Comparison of ENCODE assay signal across 1 cellular context in the genomic region with DNA sequence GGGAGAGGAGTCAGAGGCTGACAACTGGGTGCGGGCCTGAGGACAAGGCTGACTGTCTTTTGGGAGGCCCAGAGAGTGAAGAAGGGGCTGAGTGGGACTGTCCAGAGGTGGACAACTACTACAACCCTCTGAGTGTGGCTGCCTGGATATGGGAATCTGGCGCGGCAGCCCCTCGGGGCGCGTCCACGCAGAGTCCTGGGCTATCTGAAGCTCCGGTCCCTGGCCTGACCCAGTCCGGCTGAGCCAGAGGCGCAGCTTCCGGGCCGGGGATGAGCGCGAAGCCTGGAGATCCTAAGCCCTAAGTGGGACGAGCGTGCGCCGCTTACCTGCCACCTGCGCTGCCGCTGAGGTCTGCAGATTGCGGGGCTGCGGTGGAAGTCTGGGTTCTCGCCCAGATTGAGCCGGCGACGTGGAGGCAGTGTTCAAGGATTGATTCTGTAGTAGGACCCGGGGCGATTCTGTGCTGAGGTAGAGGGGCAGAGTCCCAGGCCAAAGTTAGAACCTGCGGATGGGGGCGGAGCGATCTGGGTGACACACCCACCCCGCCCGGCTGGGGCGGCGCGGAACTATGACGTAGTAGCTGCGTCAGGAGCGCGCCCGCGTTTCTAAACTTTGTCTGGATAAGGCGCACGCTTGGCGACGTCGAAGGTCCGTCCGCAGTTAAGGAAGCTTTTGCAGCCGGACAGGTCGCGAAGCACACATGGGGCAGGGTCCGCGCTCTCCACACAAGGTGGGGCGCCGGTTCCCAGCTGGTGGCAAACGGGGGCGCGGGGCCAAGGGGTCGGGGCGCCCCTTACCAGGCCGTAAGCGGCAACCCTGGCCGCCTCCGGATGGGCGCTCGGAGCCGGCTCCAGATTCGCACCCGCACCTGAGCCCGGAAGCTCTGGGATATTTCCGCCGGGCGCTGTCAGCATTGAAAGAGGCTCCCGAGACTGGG.
TF ChIP-seq lines count a peak whose summit lies in the region.

A gene (minus strand): TSS at position 526 of the 937 bp plus-strand sequence. CDS start 674 bp downstream, outside the sequence.
A gene with protein sequence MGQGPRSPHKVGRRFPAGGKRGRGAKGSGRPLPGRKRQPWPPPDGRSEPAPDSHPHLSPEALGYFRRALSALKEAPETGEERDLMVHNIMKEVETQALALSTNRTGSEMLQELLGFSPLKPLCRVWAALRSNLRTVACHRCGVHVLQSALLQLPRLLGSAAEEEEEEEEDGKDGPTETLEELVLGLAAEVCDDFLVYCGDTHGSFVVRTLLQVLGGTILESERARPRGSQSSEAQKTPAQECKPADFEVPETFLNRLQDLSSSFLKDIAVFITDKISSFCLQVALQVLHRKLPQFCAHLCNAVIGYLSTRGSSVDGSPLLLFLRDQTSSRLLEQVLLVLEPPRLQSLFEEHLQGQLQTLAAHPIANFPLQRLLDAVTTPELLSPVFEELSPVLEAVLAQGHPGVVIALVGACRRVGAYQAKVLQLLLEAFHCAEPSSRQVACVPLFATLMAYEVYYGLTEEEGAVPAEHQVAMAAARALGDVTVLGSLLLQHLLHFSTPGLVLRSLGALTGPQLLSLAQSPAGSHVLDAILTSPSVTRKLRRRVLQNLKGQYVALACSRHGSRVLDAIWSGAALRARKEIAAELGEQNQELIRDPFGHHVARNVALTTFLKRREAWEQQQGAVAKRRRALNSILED (plus strand): TSS at position 596 of the 937 bp plus-strand sequence. CDS start 105 bp downstream, at position 701.

TF ChIP-seq in HEK293, 187 proteins besides CTCF, POLR2A, EP300 and RAD21 (continued from another document and continues in another):
- TF ChIP-seq, protein P1, sequence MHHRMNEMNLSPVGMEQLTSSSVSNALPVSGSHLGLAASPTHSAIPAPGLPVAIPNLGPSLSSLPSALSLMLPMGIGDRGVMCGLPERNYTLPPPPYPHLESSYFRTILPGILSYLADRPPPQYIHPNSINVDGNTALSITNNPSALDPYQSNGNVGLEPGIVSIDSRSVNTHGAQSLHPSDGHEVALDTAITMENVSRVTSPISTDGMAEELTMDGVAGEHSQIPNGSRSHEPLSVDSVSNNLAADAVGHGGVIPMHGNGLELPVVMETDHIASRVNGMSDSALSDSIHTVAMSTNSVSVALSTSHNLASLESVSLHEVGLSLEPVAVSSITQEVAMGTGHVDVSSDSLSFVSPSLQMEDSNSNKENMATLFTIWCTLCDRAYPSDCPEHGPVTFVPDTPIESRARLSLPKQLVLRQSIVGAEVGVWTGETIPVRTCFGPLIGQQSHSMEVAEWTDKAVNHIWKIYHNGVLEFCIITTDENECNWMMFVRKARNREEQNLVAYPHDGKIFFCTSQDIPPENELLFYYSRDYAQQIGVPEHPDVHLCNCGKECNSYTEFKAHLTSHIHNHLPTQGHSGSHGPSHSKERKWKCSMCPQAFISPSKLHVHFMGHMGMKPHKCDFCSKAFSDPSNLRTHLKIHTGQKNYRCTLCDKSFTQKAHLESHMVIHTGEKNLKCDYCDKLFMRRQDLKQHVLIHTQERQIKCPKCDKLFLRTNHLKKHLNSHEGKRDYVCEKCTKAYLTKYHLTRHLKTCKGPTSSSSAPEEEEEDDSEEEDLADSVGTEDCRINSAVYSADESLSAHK (tag by site-specific recombination; IDR thresholded peaks at IDR 0.05): no peak
- TF ChIP-seq ZNF660 (tag by site-specific recombination; IDR thresholded peaks at IDR 0.05) (no peak), YY2 (tag by site-specific recombination; IDR thresholded peaks at IDR 0.05) (no peak), MEIS1 (CRISPR knock-in tag; IDR thresholded peaks at IDR 0.05; ENCODE audit: borderline replicate concordance) (no peak), ZNF157 (tag by site-specific recombination; IDR thresholded peaks at IDR 0.05) (no peak), IKZF3 (tag by site-specific recombination; IDR thresholded peaks at IDR 0.05) (no peak), MYNN (tag by site-specific recombination; IDR thresholded peaks at IDR 0.05; ENCODE audit: borderline replicate concordance) (no peak), ZNF121 (tag by site-specific recombination; IDR thresholded peaks at IDR 0.05) (no peak), ZNF221 (tag by site-specific recombination; IDR thresholded peaks at IDR 0.05; ENCODE audit: borderline replicate concordance) (no peak), ZNF19 (tag by site-specific recombination; IDR thresholded peaks at IDR 0.05; ENCODE audit: low read depth) (no peak), ZBTB48 (tag by site-specific recombination; IDR thresholded peaks at IDR 0.05) (no peak), SP3 (tag by site-specific recombination; IDR thresholded peaks at IDR 0.05) (peak; percentile 89), ZNF140 (tag by site-specific recombination; IDR thresholded peaks at IDR 0.05) (no peak), MZF1 (tag by site-specific recombination; IDR thresholded peaks at IDR 0.05; ENCODE audit: borderline replicate concordance) (no peak), ZNF600 (tag by site-specific recombination; IDR thresholded peaks at IDR 0.05) (peak; percentile 79), ZBTB21 (tag by site-specific recombination; IDR thresholded peaks at IDR 0.05) (peak; percentile 95), EGR2 (tag by site-specific recombination; IDR thresholded peaks at IDR 0.05; ENCODE audit: low read depth) (no peak), ZNF24 (tag by site-specific recombination; IDR thresholded peaks at IDR 0.05) (no peak), ZNF341 (tag by site-specific recombination; IDR thresholded peaks at IDR 0.05; ENCODE audit: low read depth) (no peak), SP2 (tag by site-specific recombination; IDR thresholded peaks at IDR 0.05) (peak; percentile 42), GLI2 (tag by site-specific recombination; IDR thresholded peaks at IDR 0.05; ENCODE audit: borderline replicate concordance, low read depth) (no peak), TCF7L2 (IDR thresholded peaks at IDR 0.05; ENCODE audit: borderline replicate concordance, low read depth, low read length) (no peak), ZNF776 (tag by site-specific recombination; IDR thresholded peaks at IDR 0.05; ENCODE audit: borderline replicate concordance) (no peak), ZNF843 (tag by site-specific recombination; IDR thresholded peaks at IDR 0.05) (no peak), TRIM28 (IDR thresholded peaks at IDR 0.05; ENCODE audit: borderline replicate concordance, low read length) (no peak), ZNF501 (tag by site-specific recombination; IDR thresholded peaks at IDR 0.05) (no peak), ZNF184 (tag by site-specific recombination; IDR thresholded peaks at IDR 0.05) (no peak), ZNF292 (tag by site-specific recombination; IDR thresholded peaks at IDR 0.05; ENCODE audit: borderline replicate concordance, low read depth) (no peak), ZNF391 (tag by site-specific recombination; IDR thresholded peaks at IDR 0.05; ENCODE audit: borderline replicate concordance, low read depth) (no peak), ZNF621 (tag by site-specific recombination; IDR thresholded peaks at IDR 0.05) (no peak), ZSCAN23 (tag by site-specific recombination; IDR thresholded peaks at IDR 0.05) (no peak), ZNF394 (tag by site-specific recombination; IDR thresholded peaks at IDR 0.05; ENCODE audit: borderline replicate concordance) (no peak), ZNF302 (tag by site-specific recombination; IDR thresholded peaks at IDR 0.05; ENCODE audit: low read depth) (no peak), BCL11A (tag by site-specific recombination; IDR thresholded peaks at IDR 0.05; ENCODE audit: low read depth) (no peak), ZNF624 (tag by site-specific recombination; IDR thresholded peaks at IDR 0.05) (no peak), ZSCAN16 (tag by site-specific recombination; IDR thresholded peaks at IDR 0.05) (no peak), RBAK (tag by site-specific recombination; IDR thresholded peaks at IDR 0.05) (no peak), KLF9 (tag by site-specific recombination; IDR thresholded peaks at IDR 0.05; ENCODE audit: low read depth) (peak; percentile 98), ZNF266 (tag by site-specific recombination; IDR thresholded peaks at IDR 0.05; ENCODE audit: low read depth) (no peak), ZNF423 (tag by site-specific recombination; IDR thresholded peaks at IDR 0.05) (no peak), ZNF37A (tag by site-specific recombination; IDR thresholded peaks at IDR 0.05) (no peak), ZFP37 (tag by site-specific recombination; IDR thresholded peaks at IDR 0.05) (no peak)
- TF ChIP-seq, protein P2, sequence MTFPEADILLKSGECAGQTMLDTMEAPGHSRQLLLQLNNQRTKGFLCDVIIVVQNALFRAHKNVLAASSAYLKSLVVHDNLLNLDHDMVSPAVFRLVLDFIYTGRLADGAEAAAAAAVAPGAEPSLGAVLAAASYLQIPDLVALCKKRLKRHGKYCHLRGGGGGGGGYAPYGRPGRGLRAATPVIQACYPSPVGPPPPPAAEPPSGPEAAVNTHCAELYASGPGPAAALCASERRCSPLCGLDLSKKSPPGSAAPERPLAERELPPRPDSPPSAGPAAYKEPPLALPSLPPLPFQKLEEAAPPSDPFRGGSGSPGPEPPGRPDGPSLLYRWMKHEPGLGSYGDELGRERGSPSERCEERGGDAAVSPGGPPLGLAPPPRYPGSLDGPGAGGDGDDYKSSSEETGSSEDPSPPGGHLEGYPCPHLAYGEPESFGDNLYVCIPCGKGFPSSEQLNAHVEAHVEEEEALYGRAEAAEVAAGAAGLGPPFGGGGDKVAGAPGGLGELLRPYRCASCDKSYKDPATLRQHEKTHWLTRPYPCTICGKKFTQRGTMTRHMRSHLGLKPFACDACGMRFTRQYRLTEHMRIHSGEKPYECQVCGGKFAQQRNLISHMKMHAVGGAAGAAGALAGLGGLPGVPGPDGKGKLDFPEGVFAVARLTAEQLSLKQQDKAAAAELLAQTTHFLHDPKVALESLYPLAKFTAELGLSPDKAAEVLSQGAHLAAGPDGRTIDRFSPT (tag by site-specific recombination; IDR thresholded peaks at IDR 0.05): no peak
- TF ChIP-seq, protein P3, sequence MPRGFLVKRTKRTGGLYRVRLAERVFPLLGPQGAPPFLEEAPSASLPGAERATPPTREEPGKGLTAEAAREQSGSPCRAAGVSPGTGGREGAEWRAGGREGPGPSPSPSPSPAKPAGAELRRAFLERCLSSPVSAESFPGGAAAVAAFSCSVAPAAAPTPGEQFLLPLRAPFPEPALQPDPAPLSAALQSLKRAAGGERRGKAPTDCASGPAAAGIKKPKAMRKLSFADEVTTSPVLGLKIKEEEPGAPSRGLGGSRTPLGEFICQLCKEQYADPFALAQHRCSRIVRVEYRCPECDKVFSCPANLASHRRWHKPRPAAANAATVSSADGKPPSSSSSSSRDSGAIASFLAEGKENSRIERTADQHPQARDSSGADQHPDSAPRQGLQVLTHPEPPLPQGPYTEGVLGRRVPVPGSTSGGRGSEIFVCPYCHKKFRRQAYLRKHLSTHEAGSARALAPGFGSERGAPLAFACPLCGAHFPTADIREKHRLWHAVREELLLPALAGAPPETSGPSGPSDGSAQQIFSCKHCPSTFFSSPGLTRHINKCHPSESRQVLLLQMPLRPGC (tag by site-specific recombination; IDR thresholded peaks at IDR 0.05): 0 out of 2 replicates have a peak, but pooled peaks have one; percentile 27
- TF ChIP-seq, protein P4, sequence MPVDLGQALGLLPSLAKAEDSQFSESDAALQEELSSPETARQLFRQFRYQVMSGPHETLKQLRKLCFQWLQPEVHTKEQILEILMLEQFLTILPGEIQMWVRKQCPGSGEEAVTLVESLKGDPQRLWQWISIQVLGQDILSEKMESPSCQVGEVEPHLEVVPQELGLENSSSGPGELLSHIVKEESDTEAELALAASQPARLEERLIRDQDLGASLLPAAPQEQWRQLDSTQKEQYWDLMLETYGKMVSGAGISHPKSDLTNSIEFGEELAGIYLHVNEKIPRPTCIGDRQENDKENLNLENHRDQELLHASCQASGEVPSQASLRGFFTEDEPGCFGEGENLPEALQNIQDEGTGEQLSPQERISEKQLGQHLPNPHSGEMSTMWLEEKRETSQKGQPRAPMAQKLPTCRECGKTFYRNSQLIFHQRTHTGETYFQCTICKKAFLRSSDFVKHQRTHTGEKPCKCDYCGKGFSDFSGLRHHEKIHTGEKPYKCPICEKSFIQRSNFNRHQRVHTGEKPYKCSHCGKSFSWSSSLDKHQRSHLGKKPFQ (tag by site-specific recombination; IDR thresholded peaks at IDR 0.05): no peak
- TF ChIP-seq, protein P5, sequence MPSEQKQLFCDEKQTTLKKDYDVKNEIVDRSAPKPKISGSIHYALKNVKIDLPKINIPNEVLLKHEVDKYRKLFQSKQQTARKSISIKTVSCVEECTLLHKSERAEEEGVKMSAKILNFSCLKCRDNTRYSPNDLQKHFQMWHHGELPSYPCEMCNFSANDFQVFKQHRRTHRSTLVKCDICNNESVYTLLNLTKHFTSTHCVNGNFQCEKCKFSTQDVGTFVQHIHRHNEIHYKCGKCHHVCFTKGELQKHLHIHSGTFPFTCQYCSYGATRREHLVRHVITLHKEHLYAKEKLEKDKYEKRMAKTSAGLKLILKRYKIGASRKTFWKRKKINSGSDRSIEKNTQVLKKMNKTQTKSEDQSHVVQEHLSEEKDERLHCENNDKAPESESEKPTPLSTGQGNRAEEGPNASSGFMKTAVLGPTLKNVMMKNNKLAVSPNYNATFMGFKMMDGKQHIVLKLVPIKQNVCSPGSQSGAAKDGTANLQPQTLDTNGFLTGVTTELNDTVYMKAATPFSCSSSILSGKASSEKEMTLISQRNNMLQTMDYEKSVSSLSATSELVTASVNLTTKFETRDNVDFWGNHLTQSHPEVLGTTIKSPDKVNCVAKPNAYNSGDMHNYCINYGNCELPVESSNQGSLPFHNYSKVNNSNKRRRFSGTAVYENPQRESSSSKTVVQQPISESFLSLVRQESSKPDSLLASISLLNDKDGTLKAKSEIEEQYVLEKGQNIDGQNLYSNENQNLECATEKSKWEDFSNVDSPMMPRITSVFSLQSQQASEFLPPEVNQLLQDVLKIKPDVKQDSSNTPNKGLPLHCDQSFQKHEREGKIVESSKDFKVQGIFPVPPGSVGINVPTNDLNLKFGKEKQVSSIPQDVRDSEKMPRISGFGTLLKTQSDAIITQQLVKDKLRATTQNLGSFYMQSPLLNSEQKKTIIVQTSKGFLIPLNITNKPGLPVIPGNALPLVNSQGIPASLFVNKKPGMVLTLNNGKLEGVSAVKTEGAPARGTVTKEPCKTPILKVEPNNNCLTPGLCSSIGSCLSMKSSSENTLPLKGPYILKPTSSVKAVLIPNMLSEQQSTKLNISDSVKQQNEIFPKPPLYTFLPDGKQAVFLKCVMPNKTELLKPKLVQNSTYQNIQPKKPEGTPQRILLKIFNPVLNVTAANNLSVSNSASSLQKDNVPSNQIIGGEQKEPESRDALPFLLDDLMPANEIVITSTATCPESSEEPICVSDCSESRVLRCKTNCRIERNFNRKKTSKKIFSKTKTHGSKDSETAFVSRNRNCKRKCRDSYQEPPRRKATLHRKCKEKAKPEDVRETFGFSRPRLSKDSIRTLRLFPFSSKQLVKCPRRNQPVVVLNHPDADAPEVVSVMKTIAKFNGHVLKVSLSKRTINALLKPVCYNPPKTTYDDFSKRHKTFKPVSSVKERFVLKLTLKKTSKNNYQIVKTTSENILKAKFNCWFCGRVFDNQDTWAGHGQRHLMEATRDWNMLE (tag by site-specific recombination; conservative IDR thresholded peaks at IDR 0.05; ENCODE audit: low read depth): no peak
- TF ChIP-seq, protein P6, sequence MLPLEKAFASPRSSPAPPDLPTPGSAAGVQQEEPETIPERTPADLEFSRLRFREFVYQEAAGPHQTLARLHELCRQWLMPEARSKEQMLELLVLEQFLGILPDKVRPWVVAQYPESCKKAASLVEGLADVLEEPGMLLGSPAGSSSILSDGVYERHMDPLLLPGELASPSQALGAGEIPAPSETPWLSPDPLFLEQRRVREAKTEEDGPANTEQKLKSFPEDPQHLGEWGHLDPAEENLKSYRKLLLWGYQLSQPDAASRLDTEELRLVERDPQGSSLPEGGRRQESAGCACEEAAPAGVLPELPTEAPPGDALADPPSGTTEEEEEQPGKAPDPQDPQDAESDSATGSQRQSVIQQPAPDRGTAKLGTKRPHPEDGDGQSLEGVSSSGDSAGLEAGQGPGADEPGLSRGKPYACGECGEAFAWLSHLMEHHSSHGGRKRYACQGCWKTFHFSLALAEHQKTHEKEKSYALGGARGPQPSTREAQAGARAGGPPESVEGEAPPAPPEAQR (tag by site-specific recombination; IDR thresholded peaks at IDR 0.05): no peak
